ENCODE assay signal across 19 cellular contexts in genomic region chr11:101096036-101096704, GRCh38. TPM values are rescaled to one million over a fixed set of nuclear protein-coding genes. Genes with fewer than 3 reads are reported as not detected.
DNase-seq lines count a peak whose midpoint lies in the region; ATAC-seq and TF ChIP-seq lines count a peak whose summit lies in the region.
"Had no signal": no experiment of that assay in that cellular context is flagged by ENCODE, and none has a peak within 500 bp of the region (broad histone marks: within the 10 kb centered on the region; RNA-seq: fewer than 3 reads in every experiment).

No MANE protein-coding gene starts in this region.

- DNase-seq in HT1080 (ENCODE audit: low read depth): peak; percentile 16
- peak in 6 of 7 donors; percentile 26 to 58 (median 46) for DNase-seq in adrenal gland
- peak; percentile 23 to 56 for DNase-seq in heart right ventricle
- peak; percentile 63 for DNase-seq in sigmoid colon
- DNase-seq in natural killer cell treated with Interleukin-12 subunit alpha and Interleukin-12 subunit beta and Interleukin-15 and Interleukin-18, amount 100 ng/mL, for 72 hours (ENCODE audit: low spot score): no peak
- DNase-seq in G401 (ENCODE audit: low spot score): no peak
- DNase-seq: activated CD4-positive, alpha-beta T cell treated with anti-CD3 and anti-CD28 coated beads, Interleukin-2, amount 10 ng/mL, durations not matched to agents 7 days and 5 days; activated CD8-positive, alpha-beta memory T cell treated with anti-CD3 and anti-CD28 coated beads, Interleukin-2, amount 50 U/mL, for 4 hours; activated gamma-delta T cell; BE2C; Calu3; colonic mucosa; foreskin melanocyte; IMR-90; NCI-H1930; right lobe of liver; SHP77 had no signal

- no peak overlapping the region for H3K4me3 ChIP-seq in adrenal gland
- no peak overlapping the region for H3K4me3 ChIP-seq in heart right ventricle
- no peak overlapping the region for H3K4me3 ChIP-seq in sigmoid colon
- H3K4me3 ChIP-seq: colonic mucosa, right lobe of liver had no signal

- no peaks in the 10 kb centered on the region for H3K27me3 ChIP-seq in adrenal gland
- H3K27me3 ChIP-seq in heart right ventricle: no peaks in the 10 kb centered on the region
- H3K27me3 ChIP-seq in sigmoid colon: no peaks in the 10 kb centered on the region
- H3K27me3 ChIP-seq: BE2C, colonic mucosa, neutrophil, right lobe of liver had no signal

- no peaks in the 10 kb centered on the region for H3K4me1 Mint-ChIP-seq in natural killer cell treated with Interleukin-12 subunit alpha and Interleukin-12 subunit beta and Interleukin-15 and Interleukin-18, amount 100 ng/mL, for 72 hours (ENCODE audit: low read depth in 2 of 2)
- H3K4me1 Mint-ChIP-seq: activated CD4-positive, alpha-beta T cell treated with anti-CD3 and anti-CD28 coated beads, Interleukin-2, amount 10 ng/mL, durations not matched to agents 7 days and 5 days had no signal

- TF ChIP-seq POLR2A in adrenal gland (IDR thresholded peaks at IDR 0.05) (no peak), sigmoid colon (IDR thresholded peaks at IDR 0.05) (no peak)

- no peak overlapping the region for H3K27ac ChIP-seq in adrenal gland
- peak overlapping the region in 5 of 10 donors; percentile 0 to 37 (median 26) for H3K27ac ChIP-seq in heart right ventricle
- no peak overlapping the region for H3K27ac ChIP-seq in sigmoid colon
- H3K27ac ChIP-seq: colonic mucosa, neutrophil, right lobe of liver had no signal

- no peak overlapping the region for H3K27ac Mint-ChIP-seq in natural killer cell treated with Interleukin-12 subunit alpha and Interleukin-12 subunit beta and Interleukin-15 and Interleukin-18, amount 100 ng/mL, for 72 hours
- H3K27ac Mint-ChIP-seq: activated CD4-positive, alpha-beta T cell treated with anti-CD3 and anti-CD28 coated beads, Interleukin-2, amount 10 ng/mL, durations not matched to agents 7 days and 5 days had no signal

- ATAC-seq in heart right ventricle (peak in 6 of 8 donors; percentile 60 to 88 (median 78)), HG03025 (IDR thresholded peaks at IDR 0.05; ENCODE audit: low FRiP score, unreplicated experiment) (no peak)
- ATAC-seq in natural killer cell treated with Interleukin-12 subunit alpha and Interleukin-12 subunit beta and Interleukin-15 and Interleukin-18, amount 100 ng/mL, for 72 hours: no peak
- ATAC-seq: right lobe of liver had no signal

- in situ Hi-C loops in G401 (cut with HindIII; ENCODE audit: low sequenced_read_pairs): no loop called here

- H3K36me3 ChIP-seq in adrenal gland (replicated peaks in 1 of 2) (no peaks in the 10 kb centered on the region), heart right ventricle (no peaks in the 10 kb centered on the region), sigmoid colon (no peaks in the 10 kb centered on the region)
- H3K36me3 ChIP-seq: BE2C, colonic mucosa, neutrophil, right lobe of liver had no signal

- peaks cover 0 to 4% (median 0%) of the 10 kb centered on the region in 3 donors for H3K9me3 ChIP-seq in adrenal gland (replicated peaks in 1 of 3)
- peaks cover 0 to 7% (median 0%) of the 10 kb centered on the region in 11 donors for H3K9me3 ChIP-seq in heart right ventricle
- H3K9me3 ChIP-seq in sigmoid colon: no peaks in the 10 kb centered on the region
- H3K9me3 ChIP-seq: BE2C, colonic mucosa, neutrophil, right lobe of liver had no signal

- intact Hi-C loops in adrenal gland (cut with DNase I): no loop called here
- intact Hi-C loops in heart right ventricle (cut with DNase I): loop anchor here in 1 of 10 donors (5.0 kb wide), 1 partner anchor 766 kb away; no protein-coding TSS in a partner anchor
- intact Hi-C loops in sigmoid colon (cut with DNase I): no loop called here

- TF ChIP-seq CTCF in adrenal gland (IDR thresholded peaks at IDR 0.05) (no peak), heart right ventricle (IDR thresholded peaks at IDR 0.05) (no peak), sigmoid colon (IDR thresholded peaks at IDR 0.05) (no peak)

- no peaks in the 10 kb centered on the region for H3K27me3 Mint-ChIP-seq in natural killer cell treated with Interleukin-12 subunit alpha and Interleukin-12 subunit beta and Interleukin-15 and Interleukin-18, amount 100 ng/mL, for 72 hours
- H3K27me3 Mint-ChIP-seq: activated CD4-positive, alpha-beta T cell treated with anti-CD3 and anti-CD28 coated beads, Interleukin-2, amount 10 ng/mL, durations not matched to agents 7 days and 5 days had no signal

- TF ChIP-seq EP300 in sigmoid colon (IDR thresholded peaks at IDR 0.05): no peak

- peaks cover 0 to 4% of the 10 kb centered on the region in 2 donors for H3K4me1 ChIP-seq in adrenal gland (replicated peaks in 1 of 2)
- peaks cover 0 to 43% (median 14%) of the 10 kb centered on the region in 9 donors for H3K4me1 ChIP-seq in heart right ventricle
- H3K4me1 ChIP-seq in sigmoid colon: peaks cover 0 to 14% (median 5%) of the 10 kb centered on the region in 4 donors
- H3K4me1 ChIP-seq: BE2C, colonic mucosa, right lobe of liver had no signal

- no peaks in the 10 kb centered on the region for H3K36me3 Mint-ChIP-seq in natural killer cell treated with Interleukin-12 subunit alpha and Interleukin-12 subunit beta and Interleukin-15 and Interleukin-18, amount 100 ng/mL, for 72 hours

- peaks cover 19% of the 10 kb centered on the region for H3K9me3 Mint-ChIP-seq in natural killer cell treated with Interleukin-12 subunit alpha and Interleukin-12 subunit beta and Interleukin-15 and Interleukin-18, amount 100 ng/mL, for 72 hours

- 35 to 48% (median 39%) methylated on average over 4 of the region's 4 CpGs for WGBS in adrenal gland, 4 donors
- 28 to 38% methylated on average over 4 of the region's 4 CpGs for WGBS in heart right ventricle, 2 donors
- WGBS in sigmoid colon, 2 donors: 70 to 77% methylated on average over 4 of the region's 4 CpGs

- no peak overlapping the region for H3K4me3 Mint-ChIP-seq in natural killer cell treated with Interleukin-12 subunit alpha and Interleukin-12 subunit beta and Interleukin-15 and Interleukin-18, amount 100 ng/mL, for 72 hours
- H3K4me3 Mint-ChIP-seq: activated CD4-positive, alpha-beta T cell treated with anti-CD3 and anti-CD28 coated beads, Interleukin-2, amount 10 ng/mL, durations not matched to agents 7 days and 5 days had no signal

RNA-seq across cellular contexts. Expression of gene PGR, which starts 33.4 kb away (rescaled TPM):
- 0.74 and 0.77 TPM in 2 replicates for total RNA-seq in HT1080 (2014; rRNA removed; shearing (Covaris generic))
- polyA plus RNA-seq in HT1080 (2015; cell fraction: cytosol; rRNA removed): 0.71 and 0.95 TPM in 2 replicates
- 0.93 and 1.5 TPM in 2 replicates for polyA plus RNA-seq in HT1080 (2015; cell fraction: nucleus; rRNA removed)
- 10 to 100 TPM in 1 of 8 donors, 1 to 10 TPM in 7; 1.0 to 17.3 (median 4.9) TPM for total RNA-seq in adrenal gland
- 1 to 10 TPM in 1 of 3 donors, under 1 TPM in 2; 0.24 to 2.2 (median 0.72) TPM for polyA plus RNA-seq in adrenal gland
- total RNA-seq in heart right ventricle: 10 to 100 TPM in 6 of 10 donors, 1 to 10 TPM in 4; 6.9 to 16.3 (median 10.9) TPM
- 1 to 10 TPM; 1.1 to 1.2 TPM for polyA plus RNA-seq in heart right ventricle
- total RNA-seq in sigmoid colon: 10 to 100 TPM; 10.3 to 12.2 (median 11.4) TPM
- polyA plus RNA-seq in sigmoid colon: under 1 TPM; under 0.01 to 0.09 (median under 0.01) TPM
- total RNA-seq in natural killer cell treated with Interleukin-12 subunit alpha and Interleukin-12 subunit beta and Interleukin-15 and Interleukin-18, amount 100 ng/mL, for 72 hours: not detected
- not detected in 2 replicates for total RNA-seq in G401 (2014; rRNA removed; shearing (Covaris generic))
- total RNA-seq: activated CD4-positive, alpha-beta T cell treated with anti-CD3 and anti-CD28 coated beads, Interleukin-2, amount 10 ng/mL, durations not matched to agents 7 days and 5 days; Calu3 had no signal
- polyA plus RNA-seq: IMR-90 had no signal

Comparison
In these comparisons a context has a peak if more than half of its experiments do, and no peak if none do; other contexts are left out.
1. DNase-seq: peak in HT1080 (single experiment), adrenal gland (6 of 7), heart right ventricle (2 of 2) and sigmoid colon (single experiment); none in natural killer cell treated with Interleukin-12 subunit alpha and Interleukin-12 subunit beta and Interleukin-15 and Interleukin-18, amount 100 ng/mL, for 72 hours (single experiment) and G401 (single experiment).
2. ATAC-seq: peak in heart right ventricle (6 of 8); none in HG03025 (single experiment) and natural killer cell treated with Interleukin-12 subunit alpha and Interleukin-12 subunit beta and Interleukin-15 and Interleukin-18, amount 100 ng/mL, for 72 hours (0 of 2).